ENCODE assay signal across 11 cellular contexts in the genomic region with DNA sequence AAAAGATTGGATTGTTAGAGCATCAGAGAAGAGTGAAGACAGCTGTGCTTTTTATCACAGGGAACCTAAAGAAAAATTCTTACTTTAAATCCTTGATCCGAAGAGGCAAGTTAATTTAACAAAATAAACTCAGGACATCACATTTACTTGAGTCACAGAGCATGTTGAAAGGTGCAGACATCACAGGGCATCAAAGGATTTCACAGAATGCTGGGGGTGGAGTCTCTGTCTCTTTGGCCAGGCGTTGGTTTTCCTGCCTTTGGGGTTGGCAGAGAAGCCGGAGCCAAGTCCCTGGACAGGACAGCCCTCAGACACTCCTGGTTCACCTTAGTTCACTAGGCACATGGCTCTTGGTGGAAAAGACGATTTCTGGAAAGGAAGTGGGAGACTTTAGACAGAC. TPM values are rescaled to one million over a fixed set of nuclear protein-coding genes. Genes with fewer than 3 reads are reported as not detected.
DNase-seq lines count a peak whose midpoint lies in the region; ATAC-seq and TF ChIP-seq lines count a peak whose summit lies in the region.
"Had no signal": no experiment of that assay in that cellular context is flagged by ENCODE, and none has a peak within 500 bp of the region (broad histone marks: within the 10 kb centered on the region; RNA-seq: fewer than 3 reads in every experiment).

No MANE protein-coding gene starts in this region.

- H3K4me1 ChIP-seq in subcutaneous abdominal adipose tissue (ENCODE audit: control insufficient read depth in 5 of 5, insufficient read depth in 5 of 5, low read length in 5 of 5) = peaks cover 5 to 26% (median 15%) of the 10 kb centered on the region in 5 donors

- no peak overlapping the region for H3K4me3 ChIP-seq in subcutaneous abdominal adipose tissue (ENCODE audit: low read depth in 1 of 5, low read length in 5 of 5)

- no peaks in the 10 kb centered on the region for H3K27me3 ChIP-seq in subcutaneous abdominal adipose tissue (ENCODE audit: control insufficient read depth in 5 of 5, insufficient read depth in 4 of 5, low read length in 5 of 5)

- no peak overlapping the region for H3K9ac ChIP-seq in subcutaneous abdominal adipose tissue (ENCODE audit: low read length in 5 of 5)

- peaks cover 13% of the 10 kb centered on the region for H3K36me3 Mint-ChIP-seq in chondrocyte (ENCODE audit: low read depth)
- H3K36me3 Mint-ChIP-seq in stimulated activated memory B cell treated with anti-CD40 and anti-IgM and Interleukin-4, amounts not matched to agents 10 μg/mL and 1 μg/mL and 100 μg/mL, for 72 hours = no peaks in the 10 kb centered on the region
- H3K36me3 Mint-ChIP-seq: IgD-negative memory B cell had no signal

- DNase-seq in HT1080 (ENCODE audit: low read depth) (peak; percentile 43), chondrocyte (ENCODE audit: low spot score) (no peak), left kidney (ENCODE audit: low read depth, low spot score) (peak; percentile 59), C1 segment of cervical spinal cord (lab: John Stamatoyannopoulos, UW) (no peak), Ammon's horn (ENCODE audit: low spot score) (no peak), left colon (no peak)
- DNase-seq: NCI-H82; stimulated activated naive CD8-positive, alpha-beta T cell treated with anti-CD3 and anti-CD28 coated beads, Interleukin-15, amount 100 ng/mL, for 72 hours had no signal

- ATAC-seq in left colon = no peak
- no peak for ATAC-seq in stimulated activated memory B cell treated with anti-CD40 and anti-IgM and Interleukin-4, amounts not matched to agents 10 μg/mL and 1 μg/mL and 100 μg/mL, for 72 hours
- ATAC-seq: stimulated activated naive CD8-positive, alpha-beta T cell treated with anti-CD3 and anti-CD28 coated beads, Interleukin-15, amount 100 ng/mL, for 72 hours had no signal

- no peaks in the 10 kb centered on the region for H3K36me3 ChIP-seq in subcutaneous abdominal adipose tissue (ENCODE audit: control insufficient read depth in 5 of 5, insufficient read depth in 5 of 5, low read length in 5 of 5)

- H3K27ac Mint-ChIP-seq in chondrocyte (ENCODE audit: unreplicated experiment) = peak overlapping the region; percentile 100
- no peak overlapping the region for H3K27ac Mint-ChIP-seq in stimulated activated memory B cell treated with anti-CD40 and anti-IgM and Interleukin-4, amounts not matched to agents 10 μg/mL and 1 μg/mL and 100 μg/mL, for 72 hours
- H3K27ac Mint-ChIP-seq: IgD-negative memory B cell; stimulated activated naive CD8-positive, alpha-beta T cell treated with anti-CD3 and anti-CD28 coated beads, Interleukin-15, amount 100 ng/mL, for 72 hours had no signal

- no peaks in the 10 kb centered on the region for H3K9me3 ChIP-seq in subcutaneous abdominal adipose tissue (ENCODE audit: control insufficient read depth in 5 of 5, low read length in 5 of 5)

- H3K4me3 Mint-ChIP-seq in chondrocyte (ENCODE audit: unreplicated experiment) = peak overlapping the region; percentile 52
- no peak overlapping the region for H3K4me3 Mint-ChIP-seq in stimulated activated memory B cell treated with anti-CD40 and anti-IgM and Interleukin-4, amounts not matched to agents 10 μg/mL and 1 μg/mL and 100 μg/mL, for 72 hours
- H3K4me3 Mint-ChIP-seq: IgD-negative memory B cell; stimulated activated naive CD8-positive, alpha-beta T cell treated with anti-CD3 and anti-CD28 coated beads, Interleukin-15, amount 100 ng/mL, for 72 hours had no signal

- peaks cover 3% of the 10 kb centered on the region for H3K9me3 Mint-ChIP-seq in chondrocyte (ENCODE audit: low read depth)
- peaks cover 8% of the 10 kb centered on the region for H3K9me3 Mint-ChIP-seq in stimulated activated memory B cell treated with anti-CD40 and anti-IgM and Interleukin-4, amounts not matched to agents 10 μg/mL and 1 μg/mL and 100 μg/mL, for 72 hours

- H3K27ac ChIP-seq in subcutaneous abdominal adipose tissue (ENCODE audit: low read depth, low read length) = peak overlapping the region; percentile 80

- no peaks in the 10 kb centered on the region for H3K27me3 Mint-ChIP-seq in chondrocyte (ENCODE audit: low read depth)
- peaks cover 13% of the 10 kb centered on the region for H3K27me3 Mint-ChIP-seq in stimulated activated memory B cell treated with anti-CD40 and anti-IgM and Interleukin-4, amounts not matched to agents 10 μg/mL and 1 μg/mL and 100 μg/mL, for 72 hours
- H3K27me3 Mint-ChIP-seq: stimulated activated naive CD8-positive, alpha-beta T cell treated with anti-CD3 and anti-CD28 coated beads, Interleukin-15, amount 100 ng/mL, for 72 hours had no signal

- peaks cover 84% of the 10 kb centered on the region for H3K4me1 Mint-ChIP-seq in chondrocyte (ENCODE audit: low read depth)
- H3K4me1 Mint-ChIP-seq in stimulated activated memory B cell treated with anti-CD40 and anti-IgM and Interleukin-4, amounts not matched to agents 10 μg/mL and 1 μg/mL and 100 μg/mL, for 72 hours = no peaks in the 10 kb centered on the region
- H3K4me1 Mint-ChIP-seq: IgD-negative memory B cell had no signal

- intact Hi-C loops in left colon (cut with DNase I, micrococcal nuclease) = no loop called here

- TF ChIP-seq CTCF in chondrocyte (IDR thresholded peaks at IDR 0.05) = no peak

RNA-seq across cellular contexts. Expression of a gene that starts 56.3 kb away (rescaled TPM):
- total RNA-seq in HT1080 (2014; rRNA removed; shearing (Covaris generic)) = 4.1 and 5.0 TPM in 2 replicates
- 3.3 and 4.3 TPM in 2 replicates for polyA plus RNA-seq in HT1080 (2015; cell fraction: cytosol; rRNA removed)
- polyA plus RNA-seq in HT1080 (2015; cell fraction: nucleus; rRNA removed) = 3.8 and 4.2 TPM in 2 replicates
- total RNA-seq in chondrocyte = 58.8 to 66.2 TPM (median 59.5 TPM) in 3 replicates
- 1 to 10 TPM; 1.3 to 2.7 TPM for total RNA-seq in left colon
- polyA plus RNA-seq: IgD-negative memory B cell had no signal

Comparison
In these comparisons a context has a peak if more than half of its experiments do, and no peak if none do; other contexts are left out.
1. DNase-seq: peak in HT1080 (single experiment) and left kidney (single experiment); none in chondrocyte (single experiment), C1 segment of cervical spinal cord (0 of 14), Ammon's horn (single experiment) and left colon (0 of 2).
2. RNA of a gene that starts 56.3 kb away (total RNA-seq): 58.8 to 66.2 TPM in chondrocyte; 4.1 to 5.0 TPM in HT1080 and 1.3 to 2.7 TPM in left colon; every median in the first group is over 10 times any median in the second.